8 cellular contexts compared by ENCODE assay signal in genomic region chr9:101705135-101705661, GRCh38. TPM values are rescaled to one million over a fixed set of nuclear protein-coding genes. Genes with fewer than 3 reads are reported as not detected.
DNase-seq lines count a peak whose midpoint lies in the region; ATAC-seq and TF ChIP-seq lines count a peak whose summit lies in the region.

No MANE protein-coding gene starts in this region.

- 8 to 11% methylated on average over 20 to 21 of the region's 21 CpGs for WGBS in body of pancreas, 2 donors
- WGBS in lower leg skin, 2 donors, result 10 to 15% methylated on average over 21 of the region's 21 CpGs

- intact Hi-C loops in body of pancreas (cut with DNase I) (no loop called here), lower leg skin (cut with DNase I; ENCODE audit: low total_unique reads) (no loop called here)

- H3K4me3 ChIP-seq in body of pancreas (no peak overlapping the region), lower leg skin (ENCODE audit: low read depth, poor library complexity, severe bottlenecking) (no peak overlapping the region), thoracic aorta (peak overlapping the region; percentile 44)

- peaks cover 9% of the 10 kb centered on the region for H3K4me1 ChIP-seq in body of pancreas
- no peaks in the 10 kb centered on the region for H3K4me1 ChIP-seq in thoracic aorta (ENCODE audit: control insufficient read depth in 1 of 2, low read depth in 2 of 2)

- TF ChIP-seq CTCF in body of pancreas (IDR thresholded peaks at IDR 0.05) (peak in 2 of 7 experiments; percentile 16 to 24), lower leg skin (IDR thresholded peaks at IDR 0.05) (no peak), thoracic aorta (IDR thresholded peaks at IDR 0.05) (no peak)

- H3K9me3 ChIP-seq in body of pancreas (no peaks in the 10 kb centered on the region), thoracic aorta (no peaks in the 10 kb centered on the region)

- peak; percentile 51 for DNase-seq in NCI-H2029 treated with DMSO at 0.1 percent for 48 hours (lab: John Stamatoyannopoulos, UW)
- DNase-seq in NCI-H2029 (lab: John Stamatoyannopoulos, UW), result no peak
- DNase-seq in RKO (ENCODE audit: low spot score), result peak; percentile 49
- DNase-seq in body of pancreas, result peak; percentile 13 to 39 (median 17)
- DNase-seq in lower leg skin (ENCODE audit: low spot score in 2 of 2), result peak; percentile 15 to 81
- no peak for DNase-seq in thoracic aorta (ENCODE audit: low spot score)
- no peak for DNase-seq in NAMALWA (ENCODE audit: low spot score)

- no peaks in the 10 kb centered on the region for H3K36me3 ChIP-seq in body of pancreas (replicated peaks in 1 of 2; ENCODE audit: insufficient read depth in 1 of 2, low read depth in 2 of 2)
- no peaks in the 10 kb centered on the region for H3K36me3 ChIP-seq in thoracic aorta

- peak; percentile 74 for ATAC-seq in HG02943 (IDR thresholded peaks at IDR 0.05; ENCODE audit: low read depth, unreplicated experiment)
- peak; percentile 66 for ATAC-seq in body of pancreas
- no peak for ATAC-seq in thoracic aorta (ENCODE audit: insufficient number of reproducible peaks, low FRiP score, low read depth)

- no peak for TF ChIP-seq POLR2A in body of pancreas (IDR thresholded peaks at IDR 0.05)
- no peak for TF ChIP-seq POLR2A in lower leg skin (IDR thresholded peaks at IDR 0.05)

- no peaks in the 10 kb centered on the region for H3K27me3 ChIP-seq in body of pancreas
- no peaks in the 10 kb centered on the region for H3K27me3 ChIP-seq in thoracic aorta (replicated peaks; ENCODE audit: insufficient read depth)

- H3K27ac ChIP-seq in body of pancreas (no peak overlapping the region), thoracic aorta (no peak overlapping the region)

RNA-seq across cellular contexts. Expression of gene GRIN3A, which starts 33.2 kb away (rescaled TPM):
- under 1 TPM in 1 of 2 donors, not detected in 1; under 0.01 TPM for total RNA-seq in body of pancreas
- total RNA-seq in lower leg skin, result not detected
- total RNA-seq in thoracic aorta, result under 1 TPM in 1 of 2 donors, not detected in 1; 0.21 TPM

Comparison
In these comparisons a context has a peak if more than half of its experiments do, and no peak if none do; other contexts are left out.
1. DNase-seq: peak in NCI-H2029 treated with DMSO at 0.1 percent for 48 hours (single experiment), RKO (single experiment), body of pancreas (4 of 4) and lower leg skin (2 of 2); none in NCI-H2029 (single experiment), thoracic aorta (single experiment) and NAMALWA (single experiment).